17 cellular contexts compared by ENCODE assay signal in the genomic region with DNA sequence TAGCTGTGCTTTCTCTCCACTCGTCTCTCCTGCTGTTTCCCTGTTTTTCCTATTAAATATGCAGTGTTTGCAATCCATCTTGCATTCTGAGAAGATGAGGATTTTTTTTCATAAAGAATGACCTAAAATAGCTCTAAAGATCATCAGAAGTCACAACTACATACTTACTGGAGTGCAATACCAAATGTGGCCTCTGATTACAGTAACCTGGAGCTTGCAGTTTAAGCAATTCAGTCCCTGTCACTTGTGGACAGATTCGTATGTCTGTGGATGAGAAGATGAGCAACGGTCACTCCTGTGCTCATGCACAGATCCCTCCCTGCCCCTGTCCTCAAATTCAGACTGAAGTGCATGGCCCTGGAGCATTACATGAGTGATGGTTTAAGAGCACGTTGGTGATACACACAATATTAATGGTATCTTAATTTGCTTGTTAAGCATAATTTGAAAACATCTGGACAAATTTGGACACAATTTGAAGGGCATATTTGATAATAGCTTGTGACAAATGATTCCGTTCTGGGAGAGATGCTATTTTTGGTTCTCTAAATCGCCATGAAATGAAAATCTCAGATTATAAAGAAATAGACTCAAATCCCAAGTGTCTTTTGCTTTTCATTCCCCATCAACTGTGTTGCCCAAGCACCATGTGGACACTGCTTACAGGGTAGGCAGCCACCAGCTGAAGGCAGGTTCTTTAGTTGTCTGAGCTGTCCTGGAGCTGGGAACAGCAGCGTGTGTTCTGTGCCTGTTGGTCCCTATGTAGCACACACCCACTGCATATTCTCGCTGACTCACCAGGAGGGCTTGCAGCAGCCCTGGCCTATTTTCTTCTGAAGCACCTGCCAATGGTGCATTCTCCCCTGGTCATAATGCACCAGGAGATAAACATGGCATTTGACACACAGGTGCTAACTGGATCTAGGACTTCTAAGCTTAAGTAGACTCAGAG. TPM values are rescaled to one million over a fixed set of nuclear protein-coding genes. Genes with fewer than 3 reads are reported as not detected.
DNase-seq lines count a peak whose midpoint lies in the region; ATAC-seq and TF ChIP-seq lines count a peak whose summit lies in the region.
"Had no signal": no experiment of that assay in that cellular context is flagged by ENCODE, and none has a peak within 500 bp of the region (broad histone marks: within the 10 kb centered on the region; RNA-seq: fewer than 3 reads in every experiment).

No MANE protein-coding gene starts in this region.

- H3K9ac ChIP-seq in adipocyte (ENCODE audit: low read length) = no peak overlapping the region

- no peak overlapping the region for H3K4me3 ChIP-seq in adipocyte (ENCODE audit: low read length)

- H3K27ac ChIP-seq in RWPE1 = no peak overlapping the region

- CTCF ChIA-PET in activated CD8-positive, alpha-beta T cell treated with anti-CD3 and anti-CD28 coated beads, Interleukin-2, amount 10 ng/mL, durations not matched to agents 7 days and 5 days (lab: Charles Lee) = interaction anchor here (0.7 to 2.2 kb wide), 12 partner anchors 11 to 179 kb away, joined by 3 to 10 read pairs (median 6); partner anchors contain the start of gene PRAME
- CTCF ChIA-PET in RWPE1 (lab: Yijun Ruan, JAX) = no interaction called here

- H3K4me3 Mint-ChIP-seq in HFFc6 = no peak overlapping the region
- no peak overlapping the region for H3K4me3 Mint-ChIP-seq in activated CD8-positive, alpha-beta T cell treated with anti-CD3 and anti-CD28 coated beads, Interleukin-2, amount 10 ng/mL, durations not matched to agents 7 days and 5 days
- H3K4me3 Mint-ChIP-seq: brain; stimulated activated naive CD8-positive, alpha-beta T cell treated with anti-CD3 and anti-CD28 coated beads, Interleukin-15, Interleukin-2, amounts not matched to agents 100 ng/mL and 50 ng/mL, for 24 hours had no signal

- H3K27me3 Mint-ChIP-seq in HFFc6 (ENCODE audit: insufficient read depth) = no peaks in the 10 kb centered on the region; the same call in none of the 2 replicates
- H3K27me3 Mint-ChIP-seq in activated CD8-positive, alpha-beta T cell treated with anti-CD3 and anti-CD28 coated beads, Interleukin-2, amount 10 ng/mL, durations not matched to agents 7 days and 5 days (ENCODE audit: low read depth) = peaks cover 16% of the 10 kb centered on the region
- H3K27me3 Mint-ChIP-seq: stimulated activated naive CD8-positive, alpha-beta T cell treated with anti-CD3 and anti-CD28 coated beads, Interleukin-15, Interleukin-2, amounts not matched to agents 100 ng/mL and 50 ng/mL, for 24 hours had no signal

- H3K4me1 Mint-ChIP-seq in HFFc6 (ENCODE audit: low read depth) = no peaks in the 10 kb centered on the region
- no peaks in the 10 kb centered on the region for H3K4me1 Mint-ChIP-seq in activated CD8-positive, alpha-beta T cell treated with anti-CD3 and anti-CD28 coated beads, Interleukin-2, amount 10 ng/mL, durations not matched to agents 7 days and 5 days (ENCODE audit: low read depth)

- DNase-seq in CMK (ENCODE audit: low read depth) (peak; percentile 8), HFFc6 (no peak), adipocyte (ENCODE audit: low read depth) (peak; percentile 5), islet precursor cell (peak; percentile 67), DMS114 treated with DMSO at 0.1 percent for 48 hours (lab: John Stamatoyannopoulos, UW; ENCODE audit: unreplicated experiment) (no peak), RWPE1 (ENCODE audit: low spot score) (no peak)
- DNase-seq in activated CD8-positive, alpha-beta T cell treated with anti-CD3 and anti-CD28 coated beads, Interleukin-2, amount 10 ng/mL, durations not matched to agents 7 days and 5 days = no peak
- no peak for DNase-seq in stimulated activated CD4-positive, alpha-beta T cell treated with anti-CD3 and anti-CD28 coated beads, Interleukin-4, amount 100 ng/mL, for 24 hours
- DNase-seq: activated CD4-positive, CD25-positive, alpha-beta regulatory T cell treated with anti-CD3 and anti-CD28 coated beads, Interleukin-2, amount 50 U/mL, for 72 hours; activated naive CD4-positive, alpha-beta T cell treated with anti-CD3 and anti-CD28 coated beads, Interleukin-2, amount 50 U/mL, for 16 hours; AML-193; NCI-H1930 had no signal

- POLR2A ChIA-PET in activated CD8-positive, alpha-beta T cell treated with anti-CD3 and anti-CD28 coated beads, Interleukin-2, amount 10 ng/mL, durations not matched to agents 7 days and 5 days (lab: Charles Lee) = interaction anchor here (0.9 kb wide), 1 partner anchor 83 kb away, joined by 3 read pairs; the partner anchor contains the start of gene ZNF280B
- POLR2A ChIA-PET in RWPE1 (lab: Yijun Ruan, JAX; ENCODE audit: low non-redundant PET) = no interaction called here

- TF ChIP-seq CTCF in HFFc6 (IDR thresholded peaks at IDR 0.05) (peak; percentile 58), RWPE1 (conservative IDR thresholded peaks at IDR 0.05; ENCODE audit: low read depth) (no peak)

- H3K4me1 ChIP-seq in adipocyte (ENCODE audit: control insufficient read depth, insufficient read depth, low read length) = no peaks in the 10 kb centered on the region

- H3K27ac Mint-ChIP-seq in HFFc6 = no peak overlapping the region
- H3K27ac Mint-ChIP-seq in activated CD8-positive, alpha-beta T cell treated with anti-CD3 and anti-CD28 coated beads, Interleukin-2, amount 10 ng/mL, durations not matched to agents 7 days and 5 days = no peak overlapping the region
- H3K27ac Mint-ChIP-seq: brain; stimulated activated naive CD8-positive, alpha-beta T cell treated with anti-CD3 and anti-CD28 coated beads, Interleukin-15, Interleukin-2, amounts not matched to agents 100 ng/mL and 50 ng/mL, for 24 hours had no signal

- no peaks in the 10 kb centered on the region for H3K9me3 Mint-ChIP-seq in HFFc6
- H3K9me3 Mint-ChIP-seq in activated CD8-positive, alpha-beta T cell treated with anti-CD3 and anti-CD28 coated beads, Interleukin-2, amount 10 ng/mL, durations not matched to agents 7 days and 5 days (ENCODE audit: insufficient read depth) = no peaks in the 10 kb centered on the region
- H3K9me3 Mint-ChIP-seq: stimulated activated naive CD8-positive, alpha-beta T cell treated with anti-CD3 and anti-CD28 coated beads, Interleukin-15, Interleukin-2, amounts not matched to agents 100 ng/mL and 50 ng/mL, for 24 hours had no signal

- H3K27me3 ChIP-seq in adipocyte (replicated peaks; ENCODE audit: control insufficient read depth, insufficient read depth, low read length) = peaks cover 60% of the 10 kb centered on the region

- H3K36me3 ChIP-seq in adipocyte (ENCODE audit: control insufficient read depth, insufficient read depth, low read length, severe bottlenecking) = no peaks in the 10 kb centered on the region

- no peak for ATAC-seq in activated CD8-positive, alpha-beta T cell treated with anti-CD3 and anti-CD28 coated beads, Interleukin-2, amount 10 ng/mL, durations not matched to agents 7 days and 5 days

- H3K9me3 ChIP-seq in adipocyte (ENCODE audit: control insufficient read depth, low read length) = no peaks in the 10 kb centered on the region

- no peaks in the 10 kb centered on the region for H3K36me3 Mint-ChIP-seq in HFFc6 (ENCODE audit: low read depth)
- no peaks in the 10 kb centered on the region for H3K36me3 Mint-ChIP-seq in activated CD8-positive, alpha-beta T cell treated with anti-CD3 and anti-CD28 coated beads, Interleukin-2, amount 10 ng/mL, durations not matched to agents 7 days and 5 days (ENCODE audit: low read depth)
- H3K36me3 Mint-ChIP-seq: brain had no signal

RNA-seq across cellular contexts. Expression of gene PRAME, which starts 32.6 kb away (rescaled TPM):
- not detected for total RNA-seq in HFFc6 (2021; fragmentation: NEBNext Ultra II Directional; extraction: Animal tissue kit (Norgen Biotek cat#: 25700))
- total RNA-seq in activated CD8-positive, alpha-beta T cell treated with anti-CD3 and anti-CD28 coated beads, Interleukin-2, amount 10 ng/mL, durations not matched to agents 7 days and 5 days = not detected
- total RNA-seq: liver; posterior vena cava; T-helper 2 cell treated with Interferon-gamma antibody and Interleukin-4, amounts not matched to agents 100 ng/mL and 5 ng/mL, for 36 hours had no signal

RNA-seq across cellular contexts. Expression of gene GGTLC2, which starts 52.8 kb away (rescaled TPM):
- not detected for total RNA-seq in HFFc6 (2021; fragmentation: NEBNext Ultra II Directional; extraction: Animal tissue kit (Norgen Biotek cat#: 25700))
- total RNA-seq in activated CD8-positive, alpha-beta T cell treated with anti-CD3 and anti-CD28 coated beads, Interleukin-2, amount 10 ng/mL, durations not matched to agents 7 days and 5 days = not detected
- total RNA-seq: liver; posterior vena cava; T-helper 2 cell treated with Interferon-gamma antibody and Interleukin-4, amounts not matched to agents 100 ng/mL and 5 ng/mL, for 36 hours had no signal

Comparison
In these comparisons a context has a peak if more than half of its experiments do, and no peak if none do; other contexts are left out.
1. DNase-seq: peak in CMK (single experiment), adipocyte (single experiment) and islet precursor cell (single experiment); none in HFFc6 (single experiment), activated CD8-positive, alpha-beta T cell treated with anti-CD3 and anti-CD28 coated beads, Interleukin-2, amount 10 ng/mL, durations not matched to agents 7 days and 5 days (single experiment), DMS114 treated with DMSO at 0.1 percent for 48 hours (single experiment), stimulated activated CD4-positive, alpha-beta T cell treated with anti-CD3 and anti-CD28 coated beads, Interleukin-4, amount 100 ng/mL, for 24 hours (single experiment) and RWPE1 (single experiment).